Comparison of ENCODE assay signal across 22 cellular contexts in genomic region chr11:2942447-2942846, GRCh38. TPM values are rescaled to one million over a fixed set of nuclear protein-coding genes. Genes with fewer than 3 reads are reported as not detected.
DNase-seq lines count a peak whose midpoint lies in the region; ATAC-seq and TF ChIP-seq lines count a peak whose summit lies in the region.
"Had no signal": no experiment of that assay in that cellular context is flagged by ENCODE, and none has a peak within 500 bp of the region (broad histone marks: within the 10 kb centered on the region; RNA-seq: fewer than 3 reads in every experiment).

No MANE protein-coding gene starts in this region.

- H3K27ac ChIP-seq in thyroid gland = peak overlapping the region; percentile 63 to 82 (median 76)
- H3K27ac ChIP-seq: BLaER1 treated with 17β-estradiol and CSF1 and Interleukin-3, amounts not matched to agents 10 nM and 100 nM had no signal

- 44% methylated on average over 6 to 10 of the region's 13 CpGs for WGBS in thyroid gland, 2 donors

- no peaks in the 10 kb centered on the region for H3K9me3 ChIP-seq in thyroid gland
- H3K9me3 ChIP-seq: MG63 had no signal

- H3K27me3 Mint-ChIP-seq in T-helper 1 cell treated with Interleukin-12 subunit alpha and Interleukin-12 subunit beta and Interleukin-4 antibody, amounts not matched to agents 30 μg/mL and 1 μg/mL, for 36 hours (ENCODE audit: low read depth) = no peaks in the 10 kb centered on the region
- no peaks in the 10 kb centered on the region for H3K27me3 Mint-ChIP-seq in stimulated activated naive CD8-positive, alpha-beta T cell treated with anti-CD3 and anti-CD28 coated beads, Interleukin-15, amount 100 ng/mL, for 72 hours
- H3K27me3 Mint-ChIP-seq in chondrocyte (ENCODE audit: low read depth) = no peaks in the 10 kb centered on the region
- H3K27me3 Mint-ChIP-seq: CD4-positive, alpha-beta memory T cell had no signal

- ATAC-seq in stimulated activated naive CD8-positive, alpha-beta T cell treated with anti-CD3 and anti-CD28 coated beads, Interleukin-15, amount 100 ng/mL, for 72 hours = peak; percentile 9
- no peak for ATAC-seq in stimulated activated naive CD8-positive, alpha-beta T cell treated with anti-CD3 and anti-CD28 coated beads, Interleukin-15, Interleukin-2, amounts not matched to agents 100 U/mL and 50 U/mL, for 24 hours
- ATAC-seq: HCT116 had no signal

- peaks cover 17% of the 10 kb centered on the region for H3K4me1 Mint-ChIP-seq in T-helper 1 cell treated with Interleukin-12 subunit alpha and Interleukin-12 subunit beta and Interleukin-4 antibody, amounts not matched to agents 30 μg/mL and 1 μg/mL, for 36 hours (ENCODE audit: low read depth)
- peaks cover 69% of the 10 kb centered on the region for H3K4me1 Mint-ChIP-seq in stimulated activated naive CD8-positive, alpha-beta T cell treated with anti-CD3 and anti-CD28 coated beads, Interleukin-15, amount 100 ng/mL, for 72 hours
- H3K4me1 Mint-ChIP-seq in chondrocyte (ENCODE audit: low read depth) = peaks cover 26% of the 10 kb centered on the region

- peaks cover 44% of the 10 kb centered on the region for H3K36me3 Mint-ChIP-seq in T-helper 1 cell treated with Interleukin-12 subunit alpha and Interleukin-12 subunit beta and Interleukin-4 antibody, amounts not matched to agents 30 μg/mL and 1 μg/mL, for 36 hours (ENCODE audit: low read depth)
- peaks cover 19% of the 10 kb centered on the region for H3K36me3 Mint-ChIP-seq in chondrocyte (ENCODE audit: low read depth)

- TF ChIP-seq POLR2A in thyroid gland (IDR thresholded peaks at IDR 0.05) = no peak

- H3K4me3 Mint-ChIP-seq in T-helper 1 cell treated with Interleukin-12 subunit alpha and Interleukin-12 subunit beta and Interleukin-4 antibody, amounts not matched to agents 30 μg/mL and 1 μg/mL, for 36 hours = no peak overlapping the region
- no peak overlapping the region for H3K4me3 Mint-ChIP-seq in stimulated activated naive CD8-positive, alpha-beta T cell treated with anti-CD3 and anti-CD28 coated beads, Interleukin-15, amount 100 ng/mL, for 72 hours
- no peak overlapping the region for H3K4me3 Mint-ChIP-seq in chondrocyte (ENCODE audit: unreplicated experiment)
- H3K4me3 Mint-ChIP-seq: CD4-positive, alpha-beta memory T cell had no signal

- no peak overlapping the region for H3K4me3 ChIP-seq in thyroid gland (replicated peaks in 1 of 3)
- H3K4me3 ChIP-seq: BLaER1 treated with 17β-estradiol and CSF1 and Interleukin-3, amounts not matched to agents 10 nM and 100 nM; MG63 had no signal

- H3K36me3 ChIP-seq in thyroid gland = no peaks in the 10 kb centered on the region

- intact Hi-C loops in thyroid gland (cut with DNase I) = no loop called here

- H3K4me1 ChIP-seq in thyroid gland = peaks cover 35 to 62% of the 10 kb centered on the region in 2 donors
- H3K4me1 ChIP-seq: Caco-2 had no signal

- peak overlapping the region; percentile 20 for H3K27ac Mint-ChIP-seq in T-helper 1 cell treated with Interleukin-12 subunit alpha and Interleukin-12 subunit beta and Interleukin-4 antibody, amounts not matched to agents 30 μg/mL and 1 μg/mL, for 36 hours
- peak overlapping the region in 1 of 2 donors; percentile 85 for H3K27ac Mint-ChIP-seq in stimulated activated naive CD8-positive, alpha-beta T cell treated with anti-CD3 and anti-CD28 coated beads, Interleukin-15, amount 100 ng/mL, for 72 hours
- no peak overlapping the region for H3K27ac Mint-ChIP-seq in chondrocyte (ENCODE audit: unreplicated experiment)

- peaks cover 22% of the 10 kb centered on the region for H3K9me3 Mint-ChIP-seq in T-helper 1 cell treated with Interleukin-12 subunit alpha and Interleukin-12 subunit beta and Interleukin-4 antibody, amounts not matched to agents 30 μg/mL and 1 μg/mL, for 36 hours
- peaks cover 24 to 27% of the 10 kb centered on the region in 2 donors for H3K9me3 Mint-ChIP-seq in stimulated activated naive CD8-positive, alpha-beta T cell treated with anti-CD3 and anti-CD28 coated beads, Interleukin-15, amount 100 ng/mL, for 72 hours
- H3K9me3 Mint-ChIP-seq in chondrocyte (ENCODE audit: low read depth) = peaks cover 21% of the 10 kb centered on the region

- TF ChIP-seq CTCF in chondrocyte (IDR thresholded peaks at IDR 0.05) (no peak), thyroid gland (IDR thresholded peaks at IDR 0.05) (no peak)

- no peak for DNase-seq in T-helper 1 cell
- no peak for DNase-seq in stimulated activated naive CD8-positive, alpha-beta T cell treated with anti-CD3 and anti-CD28 coated beads, Interleukin-15, amount 100 ng/mL, for 72 hours
- DNase-seq in stimulated activated naive CD8-positive, alpha-beta T cell treated with anti-CD3 and anti-CD28 coated beads, Interleukin-15, Interleukin-2, amounts not matched to agents 100 U/mL and 50 U/mL, for 24 hours = no peak
- DNase-seq in chondrocyte (ENCODE audit: low spot score) = peak; percentile 85
- DNase-seq in thyroid gland = peak in 1 of 2 donors; percentile 55
- DNase-seq in cortex of kidney (lab: John Stamatoyannopoulos, UW) = no peak
- DNase-seq in activated CD4-positive, alpha-beta T cell treated with anti-CD3 and anti-CD28 coated beads, Interleukin-2, amount 50 U/mL, for 48 hours = no peak
- DNase-seq: 8988T, Caco-2, DMS153, GOT3, MG63, NCI-H1417, NCI-H187, NCI-H446, NCI-H526, OCI-M1, SHP77 had no signal

- H3K27me3 ChIP-seq in thyroid gland = no peaks in the 10 kb centered on the region
- H3K27me3 ChIP-seq: BLaER1 treated with 17β-estradiol and CSF1 and Interleukin-3, amounts not matched to agents 10 nM and 100 nM; MG63 had no signal

RNA-seq across cellular contexts. Expression of gene PHLDA2, which starts 13.2 kb away (rescaled TPM):
- total RNA-seq in chondrocyte (63.9 to 69.0 TPM (median 64.4 TPM) in 3 replicates), thyroid gland (1 to 10 TPM in 2 of 4 donors, under 1 TPM in 1, not detected in 1; 0.93 to 3.7 (median 2.3) TPM)

RNA-seq across cellular contexts. Expression of gene NAP1L4, which starts 49.7 kb away (rescaled TPM):
- total RNA-seq in chondrocyte = 83.5 to 135 TPM (median 89.5 TPM) in 3 replicates
- 100 to 1,000 TPM; 104 to 117 (median 108) TPM for total RNA-seq in thyroid gland

RNA-seq across cellular contexts. Expression of gene CDKN1C, which starts 56.9 kb away (rescaled TPM):
- 5.4 to 15.7 TPM (median 14.6 TPM) in 3 replicates for total RNA-seq in chondrocyte
- 10 to 100 TPM; 12.6 to 29.7 (median 16.8) TPM for total RNA-seq in thyroid gland

Comparison
In these comparisons a context has a peak if more than half of its experiments do, and no peak if none do; other contexts are left out.
1. RNA of gene PHLDA2, which starts 13.2 kb away (total RNA-seq): 63.9 to 69.0 TPM in chondrocyte; 0.93 to 3.7 TPM in thyroid gland; every median in the first group is over 10 times any median in the second.